1 cellular context compared by ENCODE assay signal in genomic region chr1:38525343-38525948, GRCh38.
TF ChIP-seq lines count a peak whose summit lies in the region.

No MANE protein-coding gene starts in this region.

TF ChIP-seq in K562, 482 proteins besides CTCF, POLR2A, EP300 and RAD21 (continued from another document and continues in another):
- TF ChIP-seq CHD2 (IDR thresholded peaks at IDR 0.05; ENCODE audit: low read depth, low read length) (no peak), TCF7 (IDR thresholded peaks at IDR 0.05; ENCODE audit: borderline replicate concordance) (no peak), SAFB2 (IDR thresholded peaks at IDR 0.05; ENCODE audit: borderline replicate concordance, low read depth, low read length, severe bottlenecking) (no peak), ARID3B (CRISPR knock-in tag; IDR thresholded peaks at IDR 0.05; ENCODE audit: borderline replicate concordance) (no peak), E2F1 (CRISPR knock-in tag; IDR thresholded peaks at IDR 0.05) (0 out of 2 replicates have a peak, but pooled peaks have one; percentile 38), MTA2 (IDR thresholded peaks at IDR 0.05; ENCODE audit: low read depth) (no peak), GTF3C2 (IDR thresholded peaks at IDR 0.05; ENCODE audit: borderline replicate concordance, extremely low read depth, insufficient read length) (no peak), BACH1 (tag; IDR thresholded peaks at IDR 0.05) (no peak), TAL1 (IDR thresholded peaks at IDR 0.05) (no peak), HIVEP1 (CRISPR knock-in tag; IDR thresholded peaks at IDR 0.05) (no peak), TAF15 (IDR thresholded peaks at IDR 0.05; ENCODE audit: low read depth, low read length) (no peak), BRCA1 (IDR thresholded peaks at IDR 0.05) (no peak), BRCA1 (CRISPR knock-in tag; IDR thresholded peaks at IDR 0.05) (no peak), SAFB (IDR thresholded peaks at IDR 0.05; ENCODE audit: borderline replicate concordance, low read depth, low read length) (no peak), POLR2G (IDR thresholded peaks at IDR 0.05; ENCODE audit: low read depth, low read length) (no peak), TEAD2 (tag; IDR thresholded peaks at IDR 0.05) (no peak), NR2C2 (CRISPR knock-in tag; IDR thresholded peaks at IDR 0.05) (no peak), NR2C2 (tag; IDR thresholded peaks at IDR 0.05) (no peak), ZSCAN32 (CRISPR knock-in tag; IDR thresholded peaks at IDR 0.05) (no peak), MTF1 (CRISPR knock-in tag; IDR thresholded peaks at IDR 0.05; ENCODE audit: borderline replicate concordance) (no peak), ZNF263 (CRISPR knock-in tag; IDR thresholded peaks at IDR 0.05; ENCODE audit: borderline replicate concordance) (no peak), BRF2 (IDR thresholded peaks at IDR 0.05; ENCODE audit: borderline replicate concordance, insufficient read depth, insufficient read length) (no peak), ZNF384 (IDR thresholded peaks at IDR 0.05; ENCODE audit: low read depth, low read length) (no peak), RREB1 (CRISPR knock-in tag; IDR thresholded peaks at IDR 0.05) (no peak), JUND (IDR thresholded peaks at IDR 0.05; ENCODE audit: borderline replicate concordance, low read depth, low read length) (no peak), JUND (tag; IDR thresholded peaks at IDR 0.05; ENCODE audit: borderline replicate concordance, low read depth, low read length) (no peak; the same call in 2 of the 3 replicates), SETDB1 (IDR thresholded peaks at IDR 0.05; ENCODE audit: low read length) (no peak), PTRF (tag; IDR thresholded peaks at IDR 0.05) (no peak), ZNF41 (CRISPR knock-in tag; conservative IDR thresholded peaks at IDR 0.05) (no peak), KDM1A (IDR thresholded peaks at IDR 0.05) (peak; percentile 97 to 99), TAF9B (IDR thresholded peaks at IDR 0.05; ENCODE audit: partially characterized antibody) (no peak), ILK (tag; IDR thresholded peaks at IDR 0.05; ENCODE audit: borderline replicate concordance, low read depth) (no peak), ZBTB2 (IDR thresholded peaks at IDR 0.05) (no peak), PRPF4 (IDR thresholded peaks at IDR 0.05; ENCODE audit: insufficient read depth, low read depth, low read length, poor library complexity, severe bottlenecking) (no peak), EHMT2 (IDR thresholded peaks at IDR 0.05) (no peak), SMAD1 (IDR thresholded peaks at IDR 0.05; ENCODE audit: low read depth, low read length, partially characterized antibody) (no peak), ELF1 (tag; IDR thresholded peaks at IDR 0.05) (no peak), RHOXF2B (CRISPR knock-in tag; conservative IDR thresholded peaks at IDR 0.05) (no peak), ZNF224 (CRISPR knock-in tag; IDR thresholded peaks at IDR 0.05) (no peak), ZNF165 (CRISPR knock-in tag; IDR thresholded peaks at IDR 0.05; ENCODE audit: borderline replicate concordance) (no peak), BCOR (IDR thresholded peaks at IDR 0.05) (peak; percentile 100), PATZ1 (CRISPR knock-in tag; IDR thresholded peaks at IDR 0.05; ENCODE audit: borderline replicate concordance) (no peak), EZH2 (IDR thresholded peaks at IDR 0.05; ENCODE audit: borderline replicate concordance, low read depth, low read length) (no peak), KAT2B (IDR thresholded peaks at IDR 0.05; ENCODE audit: low read depth, low read length) (no peak), HDGF (IDR thresholded peaks at IDR 0.05) (peak; percentile 57), ILF3 (IDR thresholded peaks at IDR 0.05; ENCODE audit: borderline replicate concordance) (no peak), HNRNPK (IDR thresholded peaks at IDR 0.05; ENCODE audit: low read depth, low read length, poor library complexity, severe bottlenecking) (no peak), CBX1 (IDR thresholded peaks at IDR 0.05; ENCODE audit: low read depth) (peak; percentile 96; the same call in 1 of the 2 replicates), HNRNPL (IDR thresholded peaks at IDR 0.05; ENCODE audit: low read depth, low read length) (no peak), ESRRA (IDR thresholded peaks at IDR 0.05; ENCODE audit: borderline replicate concordance, low read depth) (peak; percentile 95), ZNF121 (CRISPR knock-in tag; conservative IDR thresholded peaks at IDR 0.05) (no peak), JUNB (CRISPR knock-in tag; conservative IDR thresholded peaks at IDR 0.05) (no peak), NCOA4 (IDR thresholded peaks at IDR 0.05; ENCODE audit: partially characterized antibody) (peak; percentile 52), NCOA6 (IDR thresholded peaks at IDR 0.05) (no peak), ZNF347 (CRISPR knock-in tag; IDR thresholded peaks at IDR 0.05; ENCODE audit: low read depth) (no peak), NR2C1 (IDR thresholded peaks at IDR 0.05) (no peak), NR2C1 (tag; IDR thresholded peaks at IDR 0.05) (no peak), ZNF79 (CRISPR knock-in tag; IDR thresholded peaks at IDR 0.05; ENCODE audit: low read depth) (no peak), SMARCA5 (IDR thresholded peaks at IDR 0.05) (peak; percentile 98), TBP (optimal IDR thresholded peaks at IDR 0.05; ENCODE audit: low read depth, low read length) (peak; percentile 14), ZNF561 (CRISPR knock-in tag; conservative IDR thresholded peaks at IDR 0.05) (no peak)
